ENCODE assay signal across 16 cellular contexts in the genomic region with DNA sequence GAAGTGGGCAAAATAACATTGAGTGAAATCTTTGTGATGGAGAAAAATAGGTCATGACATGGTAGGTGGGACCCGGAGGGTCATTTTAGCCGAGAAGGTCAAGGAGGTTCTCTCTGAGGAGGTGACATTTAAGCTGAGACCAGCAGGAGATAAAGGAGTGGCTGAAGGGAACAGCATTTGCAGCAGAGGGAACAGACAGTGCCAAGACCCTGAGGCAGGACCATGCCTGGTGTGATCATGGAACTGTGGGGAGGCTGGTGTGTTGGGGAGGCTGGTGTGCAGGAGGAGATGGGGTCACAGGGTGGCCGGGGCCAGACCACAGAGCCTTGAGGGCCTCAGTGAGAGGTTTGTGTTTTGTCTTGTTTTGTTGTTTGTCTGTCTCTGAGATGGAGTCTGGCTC.
"Had no signal": no experiment of that assay in that cellular context is flagged by ENCODE, and none has a peak within 500 bp of the region (broad histone marks: within the 10 kb centered on the region; RNA-seq: fewer than 3 reads in every experiment).

No MANE protein-coding gene starts in this region.

- FAIRE-seq: colon, endothelial cell of umbilical vein, islet of Langerhans, pancreas had no signal

- H3K27me3 ChIP-seq: ascending aorta, pancreas, thyroid gland, uterus had no signal

- H3K4me3 ChIP-seq: ascending aorta, pancreas, thyroid gland, uterus had no signal

- H3K36me3 ChIP-seq: ascending aorta, pancreas, thyroid gland, uterus had no signal

- DNase-seq: activated CD4-positive, CD25-positive, alpha-beta regulatory T cell treated with anti-CD3 and anti-CD28 coated beads, Interleukin-2, amount 50 U/mL, for 72 hours; activated CD8-positive, alpha-beta memory T cell treated with anti-CD3 and anti-CD28 coated beads for 24 hours; foreskin keratinocyte; head of caudate nucleus; mammary epithelial cell; pancreas; retina; stimulated activated CD4-positive, alpha-beta T cell treated with anti-CD3 and anti-CD28 coated beads, Interleukin-15, amount 100 ng/mL, for 24 hours; stimulated activated CD4-positive, alpha-beta T cell treated with anti-CD3 and anti-CD28 coated beads, Interleukin-4, amount 100 ng/mL, for 4 hours; thyroid gland; uterus had no signal

- H3K4me1 ChIP-seq: ascending aorta, foreskin keratinocyte, uterus had no signal

- H3K9me3 ChIP-seq: ascending aorta, pancreas, thyroid gland, uterus had no signal

- ATAC-seq: foreskin keratinocyte, left lobe of liver, pancreas had no signal

- H3K27ac ChIP-seq: ascending aorta, foreskin keratinocyte, pancreas, thyroid gland, uterus had no signal
